25 cellular contexts compared by ENCODE assay signal in genomic region chr1:2082064-2082463, GRCh38. TPM values are rescaled to one million over a fixed set of nuclear protein-coding genes. Genes with fewer than 3 reads are reported as not detected.
DNase-seq lines count a peak whose midpoint lies in the region; TF ChIP-seq lines count a peak whose summit lies in the region.
"Had no signal": no experiment of that assay in that cellular context is flagged by ENCODE, and none has a peak within 500 bp of the region (broad histone marks: within the 10 kb centered on the region; RNA-seq: fewer than 3 reads in every experiment).

No MANE protein-coding gene starts in this region.

- H3K9ac ChIP-seq in endodermal cell (ENCODE audit: extremely low read depth, low read length, poor library complexity, severe bottlenecking): no peak overlapping the region
- no peak overlapping the region for H3K9ac ChIP-seq in smooth muscle cell (ENCODE audit: low read depth)
- H3K9ac ChIP-seq: GM23248 had no signal

- no peak overlapping the region for H3K4me3 Mint-ChIP-seq in endodermal cell
- no peak overlapping the region for H3K4me3 Mint-ChIP-seq in T-helper 2 cell treated with Interferon-gamma antibody and Interleukin-4, amounts not matched to agents 5 μg/mL and 100 μg/mL, for 36 hours
- H3K4me3 Mint-ChIP-seq: CD14-positive monocyte, H9 had no signal

- H3K79me2 ChIP-seq in smooth muscle cell (ENCODE audit: low read depth): no peaks in the 10 kb centered on the region

- H3K4me3 ChIP-seq in endodermal cell (ENCODE audit: low read length) (no peak overlapping the region), prostate gland (no peak overlapping the region), smooth muscle cell (no peak overlapping the region), BE2C (ENCODE audit: low read depth, low read length) (no peak overlapping the region)
- H3K4me3 ChIP-seq: A549, GM12878, GM23248, K562 had no signal

- no peak overlapping the region for H3K4me2 ChIP-seq in smooth muscle cell
- H3K4me2 ChIP-seq: A549 had no signal

- no peak for TF ChIP-seq POLR2A in prostate gland (IDR thresholded peaks at IDR 0.05)

- peak overlapping the region; percentile 75 for H3K27ac ChIP-seq in C4-2B
- H3K27ac ChIP-seq in endodermal cell (ENCODE audit: low read depth, low read length): no peak overlapping the region
- H3K27ac ChIP-seq in prostate gland: peak overlapping the region in 1 of 2 donors; percentile 88
- H3K27ac ChIP-seq in smooth muscle cell (ENCODE audit: low read depth): no peak overlapping the region
- H3K27ac ChIP-seq: A549, GM23248 had no signal

- H4K20me1 ChIP-seq in smooth muscle cell (ENCODE audit: low read depth): no peaks in the 10 kb centered on the region

- no peaks in the 10 kb centered on the region for H3K4me1 ChIP-seq in endodermal cell (ENCODE audit: control insufficient read depth, insufficient read depth, low read length)
- peaks cover 12% of the 10 kb centered on the region for H3K4me1 ChIP-seq in prostate gland (replicated peaks)
- H3K4me1 ChIP-seq in smooth muscle cell (ENCODE audit: low read depth): no peaks in the 10 kb centered on the region
- no peaks in the 10 kb centered on the region for H3K4me1 ChIP-seq in BE2C
- H3K4me1 ChIP-seq: A549 had no signal

- peak overlapping the region; percentile 81 for H3K27ac Mint-ChIP-seq in endodermal cell
- H3K27ac Mint-ChIP-seq in T-helper 2 cell treated with Interferon-gamma antibody and Interleukin-4, amounts not matched to agents 5 μg/mL and 100 μg/mL, for 36 hours: no peak overlapping the region
- H3K27ac Mint-ChIP-seq: CD14-positive monocyte had no signal

- H3K36me3 ChIP-seq in endodermal cell (ENCODE audit: control insufficient read depth, insufficient read depth, low read length) (peaks cover 4% of the 10 kb centered on the region), prostate gland (no peaks in the 10 kb centered on the region), smooth muscle cell (ENCODE audit: low read depth) (no peaks in the 10 kb centered on the region), BE2C (no peaks in the 10 kb centered on the region)

- no peaks in the 10 kb centered on the region for H3K27me3 ChIP-seq in endodermal cell (ENCODE audit: control insufficient read depth, insufficient read depth, low read length, poor library complexity, severe bottlenecking)
- no peaks in the 10 kb centered on the region for H3K27me3 ChIP-seq in prostate gland (replicated peaks; ENCODE audit: insufficient read depth)
- no peaks in the 10 kb centered on the region for H3K27me3 ChIP-seq in smooth muscle cell (ENCODE audit: low read depth)
- H3K27me3 ChIP-seq in BE2C: peaks cover 29% of the 10 kb centered on the region

- H3K9me3 ChIP-seq in endodermal cell (ENCODE audit: control insufficient read depth, low read length) (peaks cover 14% of the 10 kb centered on the region), prostate gland (no peaks in the 10 kb centered on the region), smooth muscle cell (replicated peaks; ENCODE audit: low read depth) (peaks cover 6% of the 10 kb centered on the region), BE2C (peaks cover 12% of the 10 kb centered on the region)

- peaks cover 48% of the 10 kb centered on the region for H3K36me3 Mint-ChIP-seq in endodermal cell (ENCODE audit: low read depth)
- H3K36me3 Mint-ChIP-seq in T-helper 2 cell treated with Interferon-gamma antibody and Interleukin-4, amounts not matched to agents 5 μg/mL and 100 μg/mL, for 36 hours (ENCODE audit: low read depth): no peaks in the 10 kb centered on the region
- H3K36me3 Mint-ChIP-seq: CD14-positive monocyte had no signal

- intact Hi-C loops in prostate gland (cut with DNase I): no loop called here

- H2AFZ ChIP-seq in smooth muscle cell (ENCODE audit: low read depth): no peak overlapping the region
- H2AFZ ChIP-seq: GM23248 had no signal

- no peaks in the 10 kb centered on the region for H3F3A ChIP-seq in smooth muscle cell (ENCODE audit: low read depth)

- DNase-seq in H4 (ENCODE audit: low spot score): peak; percentile 53
- no peak for DNase-seq in endodermal cell
- DNase-seq in prostate gland (ENCODE audit: low spot score): peak; percentile 59
- no peak for DNase-seq in smooth muscle cell (lab: John Stamatoyannopoulos, UW; ENCODE audit: unreplicated experiment)
- no peak for DNase-seq in T-helper 2 cell treated with Interferon-gamma antibody and Interleukin-4, amounts not matched to agents 5 μg/mL and 100 μg/mL, for 36 hours (ENCODE audit: low spot score)
- DNase-seq in BE2C: no peak
- DNase-seq: AML-193, Calu3, GDM1, GM23248, H9, Kasumi-1, NCI-H1105 treated with DMSO at 0.1 percent for 48 hours, NCI-H146, NCI-H1930, NCI-H2107, NCI-H446, NCI-H526, RPMI8226, SHP77 had no signal

- no peaks in the 10 kb centered on the region for H3K4me1 Mint-ChIP-seq in endodermal cell
- H3K4me1 Mint-ChIP-seq in T-helper 2 cell treated with Interferon-gamma antibody and Interleukin-4, amounts not matched to agents 5 μg/mL and 100 μg/mL, for 36 hours (ENCODE audit: low read depth): no peaks in the 10 kb centered on the region
- H3K4me1 Mint-ChIP-seq: CD14-positive monocyte had no signal

- H3K27me3 Mint-ChIP-seq in endodermal cell (ENCODE audit: insufficient read depth): no peaks in the 10 kb centered on the region
- H3K27me3 Mint-ChIP-seq in T-helper 2 cell treated with Interferon-gamma antibody and Interleukin-4, amounts not matched to agents 5 μg/mL and 100 μg/mL, for 36 hours (ENCODE audit: low read depth): no peaks in the 10 kb centered on the region

- no peak for TF ChIP-seq CTCF in C4-2B (conservative IDR thresholded peaks at IDR 0.05)
- no peak for TF ChIP-seq CTCF in endodermal cell (conservative IDR thresholded peaks at IDR 0.05)
- TF ChIP-seq CTCF in prostate gland (IDR thresholded peaks at IDR 0.05): no peak
- TF ChIP-seq CTCF in smooth muscle cell (IDR thresholded peaks at IDR 0.05; ENCODE audit: borderline replicate concordance, insufficient read depth, poor library complexity, severe bottlenecking): no peak
- no peak for TF ChIP-seq CTCF in BE2C (IDR thresholded peaks at IDR 0.05; ENCODE audit: low read depth, low read length)

- peaks cover 26% of the 10 kb centered on the region for H3K9me3 Mint-ChIP-seq in endodermal cell
- H3K9me3 Mint-ChIP-seq in T-helper 2 cell treated with Interferon-gamma antibody and Interleukin-4, amounts not matched to agents 5 μg/mL and 100 μg/mL, for 36 hours: peaks cover 21% of the 10 kb centered on the region

- whole genome bisulfite sequencing in endodermal cell (ENCODE audit: insufficient coverage in 1 of 2, insufficient read length in 1 of 2), 2 experiments: 97 to 99% methylated on average over 22 of the region's 22 CpGs
- 67% methylated on average over 22 of the region's 22 CpGs for WGBS in prostate gland
- whole genome bisulfite sequencing in smooth muscle cell (ENCODE audit: low lambda C conversion rate): 97% methylated on average over 22 of the region's 22 CpGs

RNA-seq across cellular contexts. Expression of gene PRKCZ, which starts 31.9 kb away (rescaled TPM):
- total RNA-seq in H4 (2014; rRNA removed; shearing (Covaris generic)): 8.9 and 11.4 TPM in 2 replicates
- total RNA-seq in endodermal cell (10 to 100 TPM; 49.9 to 68.5 TPM), prostate gland (10 to 100 TPM; 34.5 to 46.7 TPM), smooth muscle cell (5.8 and 22.4 TPM in 2 replicates)
- 18.0 TPM for polyA plus RNA-seq in endodermal cell (2013, experiment 1 of 2)
- polyA plus RNA-seq in endodermal cell (2013, experiment 2 of 2): 17.8 TPM
- polyA plus RNA-seq in smooth muscle cell: 10.3 and 21.3 TPM in 2 replicates
- polyA plus RNA-seq in BE2C (2012; ENCODE audit: insufficient read depth, insufficient read length, low read depth): 22.6 TPM

Comparison
In these comparisons a context has a peak if more than half of its experiments do, and no peak if none do; other contexts are left out.
1. DNase-seq: peak in H4 (single experiment) and prostate gland (single experiment); none in endodermal cell (single experiment), smooth muscle cell (single experiment), T-helper 2 cell treated with Interferon-gamma antibody and Interleukin-4, amounts not matched to agents 5 μg/mL and 100 μg/mL, for 36 hours (single experiment) and BE2C (single experiment).